In genomic region chr18:77008006-77008405, GRCh38 we compare ENCODE assay signal across 22 cellular contexts.
"Had no signal": no experiment of that assay in that cellular context is flagged by ENCODE, and none has a peak within 500 bp of the region (broad histone marks: within the 10 kb centered on the region; RNA-seq: fewer than 3 reads in every experiment).

No MANE protein-coding gene starts in this region.

- ATAC-seq: activated CD4-positive, alpha-beta T cell treated with anti-CD3 and anti-CD28 coated beads for 36 hours; activated CD8-positive, alpha-beta memory T cell treated with anti-CD3 and anti-CD28 coated beads, Interleukin-2, amount 10 ng/mL, durations not matched to agents 7 days and 5 days; activated T-helper 17 cell treated with anti-CD3 and anti-CD28 coated beads, Interleukin-2, amount 50 U/mL, for 72 hours; esophagus mucosa; gastrocnemius medialis; heart left ventricle; left ventricle myocardium superior; psoas muscle; right cardiac atrium had no signal

- H3K4me3 Mint-ChIP-seq: activated CD4-positive, alpha-beta memory T cell treated with anti-CD3 and anti-CD28 coated beads, Interleukin-2, amount 10 ng/mL, durations not matched to agents 7 days and 5 days; activated CD4-positive, alpha-beta T cell treated with anti-CD3 and anti-CD28 coated beads for 36 hours; activated CD8-positive, alpha-beta memory T cell treated with anti-CD3 and anti-CD28 coated beads, Interleukin-2, amount 10 ng/mL, durations not matched to agents 7 days and 5 days; activated naive CD4-positive, alpha-beta T cell treated with anti-CD3 and anti-CD28 coated beads for 36 hours; activated T-helper 17 cell treated with anti-CD3 and anti-CD28 coated beads, Interleukin-2, amount 50 U/mL, for 72 hours; central memory CD8-positive, alpha-beta T cell; neural progenitor cell; stimulated activated naive CD8-positive, alpha-beta T cell treated with anti-CD3 and anti-CD28 coated beads, Interleukin-15, Interleukin-2, amounts not matched to agents 100 ng/mL and 50 ng/mL, for 24 hours; WTC11 had no signal

- DNase-seq: activated CD4-positive, alpha-beta memory T cell treated with anti-CD3 and anti-CD28 coated beads, Interleukin-2, amount 10 ng/mL, durations not matched to agents 7 days and 5 days; activated CD4-positive, alpha-beta T cell treated with anti-CD3 and anti-CD28 coated beads for 36 hours; activated CD8-positive, alpha-beta memory T cell treated with anti-CD3 and anti-CD28 coated beads, Interleukin-2, amount 10 ng/mL, durations not matched to agents 7 days and 5 days; activated naive CD4-positive, alpha-beta T cell treated with anti-CD3 and anti-CD28 coated beads for 36 hours; effector CD4-positive, alpha-beta T cell; gastrocnemius medialis; heart left ventricle; left ventricle myocardium superior; ovary; psoas muscle; stimulated activated CD4-positive, alpha-beta T cell treated with anti-CD3 and anti-CD28 coated beads, Interleukin-2, amount 100 ng/mL, for 24 hours; SW 1271 had no signal

- H3K36me3 ChIP-seq: gastrocnemius medialis, neural progenitor cell, ovary, thoracic aorta had no signal

- H3K36me3 Mint-ChIP-seq: neural progenitor cell, WTC11 had no signal

- H3K27me3 ChIP-seq: ascending aorta, gastrocnemius medialis, heart left ventricle, neural progenitor cell, ovary had no signal

- H3K9me3 ChIP-seq: ascending aorta, gastrocnemius medialis, heart left ventricle, ovary, psoas muscle, thoracic aorta had no signal

- H3K27me3 Mint-ChIP-seq: activated CD4-positive, alpha-beta memory T cell treated with anti-CD3 and anti-CD28 coated beads, Interleukin-2, amount 10 ng/mL, durations not matched to agents 7 days and 5 days; activated CD4-positive, alpha-beta T cell treated with anti-CD3 and anti-CD28 coated beads for 36 hours; activated CD8-positive, alpha-beta memory T cell treated with anti-CD3 and anti-CD28 coated beads, Interleukin-2, amount 10 ng/mL, durations not matched to agents 7 days and 5 days; activated T-helper 17 cell treated with anti-CD3 and anti-CD28 coated beads, Interleukin-2, amount 50 U/mL, for 72 hours; central memory CD8-positive, alpha-beta T cell; stimulated activated naive CD8-positive, alpha-beta T cell treated with anti-CD3 and anti-CD28 coated beads, Interleukin-15, Interleukin-2, amounts not matched to agents 100 ng/mL and 50 ng/mL, for 24 hours had no signal

- H3K27ac Mint-ChIP-seq: activated CD4-positive, alpha-beta memory T cell treated with anti-CD3 and anti-CD28 coated beads, Interleukin-2, amount 10 ng/mL, durations not matched to agents 7 days and 5 days; activated CD4-positive, alpha-beta T cell treated with anti-CD3 and anti-CD28 coated beads for 36 hours; activated CD8-positive, alpha-beta memory T cell treated with anti-CD3 and anti-CD28 coated beads, Interleukin-2, amount 10 ng/mL, durations not matched to agents 7 days and 5 days; activated naive CD4-positive, alpha-beta T cell treated with anti-CD3 and anti-CD28 coated beads for 36 hours; neural progenitor cell had no signal

- H3K4me3 ChIP-seq: ascending aorta, coronary artery, gastrocnemius medialis, heart left ventricle, neural progenitor cell, ovary, psoas muscle, thoracic aorta had no signal

- H3K9me3 Mint-ChIP-seq: activated CD4-positive, alpha-beta memory T cell treated with anti-CD3 and anti-CD28 coated beads, Interleukin-2, amount 10 ng/mL, durations not matched to agents 7 days and 5 days; activated naive CD4-positive, alpha-beta T cell treated with anti-CD3 and anti-CD28 coated beads for 36 hours; activated T-helper 17 cell treated with anti-CD3 and anti-CD28 coated beads, Interleukin-2, amount 50 U/mL, for 72 hours; central memory CD8-positive, alpha-beta T cell; neural progenitor cell; stimulated activated naive CD8-positive, alpha-beta T cell treated with anti-CD3 and anti-CD28 coated beads, Interleukin-15, Interleukin-2, amounts not matched to agents 100 ng/mL and 50 ng/mL, for 24 hours; WTC11 had no signal

- H3K27ac ChIP-seq: ascending aorta, neural progenitor cell, ovary, psoas muscle had no signal

- H3K4me1 ChIP-seq: ascending aorta had no signal
